Comparison of ENCODE assay signal across 25 cellular contexts in genomic region chr12:44627767-44628166, GRCh38.
"Had no signal": no experiment of that assay in that cellular context is flagged by ENCODE, and none has a peak within 500 bp of the region (broad histone marks: within the 10 kb centered on the region; RNA-seq: fewer than 3 reads in every experiment).

No MANE protein-coding gene starts in this region.

- H3K27me3 ChIP-seq: ascending aorta, SJCRH30 had no signal

- H3K4me3 ChIP-seq: ascending aorta, SJCRH30 had no signal

- H3K36me3 ChIP-seq: ascending aorta, SJCRH30, WERI-Rb-1 had no signal

- H3K27ac Mint-ChIP-seq: activated CD8-positive, alpha-beta T cell treated with anti-CD3 and anti-CD28 coated beads for 36 hours; activated naive CD8-positive, alpha-beta T cell treated with anti-CD3 and anti-CD28 coated beads, Interleukin-2, amount 10 ng/mL, durations not matched to agents 7 days and 5 days; activated T-cell treated with anti-CD3 and anti-CD28 coated beads, Interleukin-2, amount 50 U/mL, for 72 hours; activated T-helper 17 cell treated with anti-CD3 and anti-CD28 coated beads, Interleukin-2, amount 50 U/mL, for 72 hours had no signal

- H3K9me3 ChIP-seq: ascending aorta, SJCRH30 had no signal

- H3K4me1 ChIP-seq: ascending aorta, SJCRH30 had no signal

- H3K4me1 Mint-ChIP-seq: activated T-helper 17 cell treated with anti-CD3 and anti-CD28 coated beads, Interleukin-2, amount 50 U/mL, for 72 hours had no signal

- ATAC-seq: activated T-cell treated with anti-CD3 and anti-CD28 coated beads, Interleukin-2, amount 50 U/mL, for 72 hours; activated T-helper 17 cell treated with anti-CD3 and anti-CD28 coated beads, Interleukin-2, amount 50 U/mL, for 72 hours had no signal

- H3K4me3 Mint-ChIP-seq: activated CD8-positive, alpha-beta T cell treated with anti-CD3 and anti-CD28 coated beads for 36 hours; activated naive CD8-positive, alpha-beta T cell treated with anti-CD3 and anti-CD28 coated beads, Interleukin-2, amount 10 ng/mL, durations not matched to agents 7 days and 5 days; activated T-cell treated with anti-CD3 and anti-CD28 coated beads, Interleukin-2, amount 50 U/mL, for 72 hours; activated T-helper 17 cell treated with anti-CD3 and anti-CD28 coated beads, Interleukin-2, amount 50 U/mL, for 72 hours had no signal

- DNase-seq: activated CD4-positive, alpha-beta T cell treated with anti-CD3 and anti-CD28 coated beads for 1 hour; activated CD4-positive, CD25-positive, alpha-beta regulatory T cell; activated gamma-delta T cell; activated naive CD8-positive, alpha-beta T cell treated with anti-CD3 and anti-CD28 coated beads, Interleukin-2, amount 10 ng/mL, durations not matched to agents 7 days and 5 days; activated T-cell treated with anti-CD3 and anti-CD28 coated beads, Interleukin-2, amount 50 U/mL, for 1 hour; activated T-cell treated with anti-CD3 and anti-CD28 coated beads, Interleukin-2, amount 50 U/mL, for 72 hours; cerebellar nuclear complex; KG1; MM.1S; MV-4-11; NCI-H146; NCI-H2029 treated with DMSO at 0.1 percent for 48 hours; NCI-H2107; NCI-H2171; NCI-H510A; NCI-H526; NCI-H748 treated with DMSO at 0.1 percent for 48 hours; NK-92 treated with Interleukin-12 subunit alpha and Interleukin-12 subunit beta, amount 100 ng/mL, for 24 hours; SHP77; SJCRH30; T1000 had no signal

- H3K9me3 Mint-ChIP-seq: activated CD8-positive, alpha-beta T cell treated with anti-CD3 and anti-CD28 coated beads for 36 hours; activated naive CD8-positive, alpha-beta T cell treated with anti-CD3 and anti-CD28 coated beads, Interleukin-2, amount 10 ng/mL, durations not matched to agents 7 days and 5 days; activated T-cell treated with anti-CD3 and anti-CD28 coated beads, Interleukin-2, amount 50 U/mL, for 72 hours; activated T-helper 17 cell treated with anti-CD3 and anti-CD28 coated beads, Interleukin-2, amount 50 U/mL, for 72 hours had no signal

- H3K27ac ChIP-seq: ascending aorta, SJCRH30, WERI-Rb-1 had no signal

- H3K27me3 Mint-ChIP-seq: activated CD8-positive, alpha-beta T cell treated with anti-CD3 and anti-CD28 coated beads for 36 hours; activated naive CD8-positive, alpha-beta T cell treated with anti-CD3 and anti-CD28 coated beads, Interleukin-2, amount 10 ng/mL, durations not matched to agents 7 days and 5 days; activated T-helper 17 cell treated with anti-CD3 and anti-CD28 coated beads, Interleukin-2, amount 50 U/mL, for 72 hours had no signal
